In the genomic region with DNA sequence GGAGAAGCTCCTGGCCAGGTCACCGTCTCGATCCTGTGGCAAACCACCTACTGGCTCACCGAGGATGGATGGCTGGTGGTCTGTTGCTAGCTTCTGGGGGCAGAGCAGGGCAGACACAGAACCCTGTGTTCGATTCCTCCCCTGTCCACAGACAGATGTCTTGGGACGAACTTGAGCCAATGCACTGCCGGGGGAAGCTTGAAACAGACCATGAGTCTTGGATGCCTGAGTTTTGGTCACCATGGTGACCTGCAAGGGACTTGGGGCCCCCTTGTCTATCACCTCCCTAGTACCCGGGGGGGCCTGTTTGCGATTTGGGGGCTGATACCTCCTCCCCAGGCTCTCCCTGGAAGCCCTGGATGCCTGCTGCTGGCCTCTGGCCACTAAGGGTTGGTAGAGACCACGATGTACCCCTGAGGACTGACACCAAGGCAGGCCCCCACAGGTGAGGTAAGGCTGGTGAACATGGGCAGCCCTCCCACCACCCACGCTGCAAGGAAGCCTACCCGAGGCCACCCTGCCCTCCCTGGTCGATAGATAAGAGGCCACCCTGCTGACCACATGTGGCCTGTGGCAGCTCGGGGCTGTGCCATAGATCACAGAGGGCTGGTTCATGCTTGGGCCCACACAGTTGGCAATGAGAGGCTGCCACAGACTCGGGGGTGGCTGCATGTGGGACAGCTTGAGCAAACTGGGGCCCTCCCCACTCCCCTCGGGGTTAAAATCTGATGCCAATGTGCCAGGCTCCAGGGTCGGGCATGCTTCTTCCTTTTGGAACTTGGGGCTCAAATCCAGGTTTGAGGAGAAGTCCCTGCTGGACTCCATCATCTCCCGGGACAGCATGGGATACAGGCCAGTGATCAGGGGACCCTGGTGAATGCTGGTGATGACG, we compare ENCODE assay signal across 1 cellular context.
TF ChIP-seq lines count a peak whose summit lies in the region.

No MANE protein-coding gene starts in this region.

TF ChIP-seq in SK-N-SH treated with all-trans-retinoic acid at 6 μM for 48 hours, 23 proteins besides CTCF, POLR2A, EP300 and RAD21:
- TF ChIP-seq, protein P1, sequence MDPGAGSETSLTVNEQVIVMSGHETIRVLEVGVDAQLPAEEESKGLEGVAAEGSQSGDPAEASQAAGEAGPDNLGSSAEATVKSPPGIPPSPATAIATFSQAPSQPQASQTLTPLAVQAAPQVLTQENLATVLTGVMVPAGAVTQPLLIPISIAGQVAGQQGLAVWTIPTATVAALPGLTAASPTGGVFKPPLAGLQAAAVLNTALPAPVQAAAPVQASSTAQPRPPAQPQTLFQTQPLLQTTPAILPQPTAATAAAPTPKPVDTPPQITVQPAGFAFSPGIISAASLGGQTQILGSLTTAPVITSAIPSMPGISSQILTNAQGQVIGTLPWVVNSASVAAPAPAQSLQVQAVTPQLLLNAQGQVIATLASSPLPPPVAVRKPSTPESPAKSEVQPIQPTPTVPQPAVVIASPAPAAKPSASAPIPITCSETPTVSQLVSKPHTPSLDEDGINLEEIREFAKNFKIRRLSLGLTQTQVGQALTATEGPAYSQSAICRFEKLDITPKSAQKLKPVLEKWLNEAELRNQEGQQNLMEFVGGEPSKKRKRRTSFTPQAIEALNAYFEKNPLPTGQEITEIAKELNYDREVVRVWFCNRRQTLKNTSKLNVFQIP (CRISPR knock-in tag; IDR thresholded peaks at IDR 0.05; ENCODE audit: borderline replicate concordance, low read depth): no peak
